20 cellular contexts compared by ENCODE assay signal in the genomic region with DNA sequence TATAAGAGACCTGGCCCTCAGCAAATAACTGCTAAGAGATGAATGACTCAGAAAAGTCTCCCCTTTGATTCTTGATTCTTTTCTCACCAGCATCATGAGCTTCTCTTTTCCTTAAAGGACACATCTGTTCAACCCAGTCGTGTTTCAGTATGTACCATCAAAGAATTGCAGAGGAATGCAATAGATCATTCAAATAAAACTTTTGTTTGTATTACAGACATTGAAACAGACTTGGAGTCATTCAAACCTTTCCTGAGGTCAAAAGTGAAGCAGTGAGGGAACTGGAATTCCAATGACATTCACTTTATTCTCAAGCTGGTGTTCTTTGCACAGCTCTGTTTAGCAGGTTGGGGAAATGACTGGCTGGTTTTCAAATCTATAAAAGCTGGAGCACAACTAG.
"Had no signal": no experiment of that assay in that cellular context is flagged by ENCODE, and none has a peak within 500 bp of the region (broad histone marks: within the 10 kb centered on the region; RNA-seq: fewer than 3 reads in every experiment).

No MANE protein-coding gene starts in this region.

- ATAC-seq: activated T-cell treated with anti-CD3 and anti-CD28 coated beads, Interleukin-2, amount 50 U/mL, for 72 hours; left lung; mucosa of descending colon; pancreas; stimulated activated naive B cell treated with anti-CD40 and anti-IgM and Interleukin-4, amounts not matched to agents 10 μg/mL and 1 μg/mL and 100 μg/mL, for 72 hours had no signal

- FAIRE-seq: colon, frontal cortex, pancreas had no signal

- H3K27ac ChIP-seq: adrenal gland, cardiac muscle cell, left lung, pancreas, vagina, VCaP had no signal

- H3K4me1 Mint-ChIP-seq: activated naive CD4-positive, alpha-beta T cell treated with anti-CD3 and anti-CD28 coated beads, Interleukin-2, amount 50 U/mL, for 24 hours; naive B cell; stimulated activated naive B cell treated with anti-CD40 and anti-IgM and Interleukin-4, amounts not matched to agents 10 μg/mL and 1 μg/mL and 100 μg/mL, for 72 hours had no signal

- H3K36me3 ChIP-seq: adrenal gland, cardiac muscle cell, left lung, pancreas, sigmoid colon, vagina had no signal

- H3K4me3 Mint-ChIP-seq: activated naive CD4-positive, alpha-beta T cell treated with anti-CD3 and anti-CD28 coated beads, Interleukin-2, amount 50 U/mL, for 24 hours; activated T-cell treated with anti-CD3 and anti-CD28 coated beads, Interleukin-2, amount 50 U/mL, for 72 hours; naive B cell; stimulated activated naive B cell treated with anti-CD40 and anti-IgM and Interleukin-4, amounts not matched to agents 10 μg/mL and 1 μg/mL and 100 μg/mL, for 72 hours had no signal

- H3K4me1 ChIP-seq: adrenal gland, left lung, vagina had no signal

- H3K27ac Mint-ChIP-seq: activated naive CD4-positive, alpha-beta T cell treated with anti-CD3 and anti-CD28 coated beads, Interleukin-2, amount 50 U/mL, for 24 hours; activated T-cell treated with anti-CD3 and anti-CD28 coated beads, Interleukin-2, amount 50 U/mL, for 72 hours; stimulated activated naive B cell treated with anti-CD40 and anti-IgM and Interleukin-4, amounts not matched to agents 10 μg/mL and 1 μg/mL and 100 μg/mL, for 72 hours had no signal

- H3K27me3 ChIP-seq: adrenal gland, cardiac muscle cell, left lung, pancreas, sigmoid colon, vagina had no signal

- H3K4me3 ChIP-seq: adrenal gland, cardiac muscle cell, left lung, mucosa of descending colon, pancreas, sigmoid colon, vagina had no signal

- H3K36me3 Mint-ChIP-seq: activated naive CD4-positive, alpha-beta T cell treated with anti-CD3 and anti-CD28 coated beads, Interleukin-2, amount 50 U/mL, for 24 hours; naive B cell; stimulated activated naive B cell treated with anti-CD40 and anti-IgM and Interleukin-4, amounts not matched to agents 10 μg/mL and 1 μg/mL and 100 μg/mL, for 72 hours had no signal

- H3K9me3 ChIP-seq: adrenal gland, left lung, mucosa of descending colon, pancreas, sigmoid colon, vagina had no signal

- H3K27me3 Mint-ChIP-seq: activated naive CD4-positive, alpha-beta T cell treated with anti-CD3 and anti-CD28 coated beads, Interleukin-2, amount 50 U/mL, for 24 hours; naive B cell; stimulated activated naive B cell treated with anti-CD40 and anti-IgM and Interleukin-4, amounts not matched to agents 10 μg/mL and 1 μg/mL and 100 μg/mL, for 72 hours had no signal

- DNase-seq: activated CD4-positive, alpha-beta T cell treated with anti-CD3 and anti-CD28 coated beads, Interleukin-2, amount 50 U/mL, for 1 hour; activated CD4-positive, CD25-positive, alpha-beta regulatory T cell treated with anti-CD3 and anti-CD28 coated beads, Interleukin-2, amount 50 U/mL, for 72 hours; activated effector memory CD4-positive, alpha-beta T cell treated with anti-CD3 and anti-CD28 coated beads, Interleukin-2, amount 50 U/mL, for 16 hours; activated T-cell treated with anti-CD3 and anti-CD28 coated beads, Interleukin-2, amount 50 U/mL, for 72 hours; adrenal gland; left lung; mucosa of descending colon; naive B cell; pancreas; sigmoid colon; stimulated activated naive B cell treated with anti-CD40 and anti-IgM and Interleukin-4, amounts not matched to agents 10 μg/mL and 1 μg/mL and 100 μg/mL, for 72 hours; SW 1271; T-helper 2 cell; trophoblast cell had no signal
